ENCODE assay signal across 11 cellular contexts in the genomic region with DNA sequence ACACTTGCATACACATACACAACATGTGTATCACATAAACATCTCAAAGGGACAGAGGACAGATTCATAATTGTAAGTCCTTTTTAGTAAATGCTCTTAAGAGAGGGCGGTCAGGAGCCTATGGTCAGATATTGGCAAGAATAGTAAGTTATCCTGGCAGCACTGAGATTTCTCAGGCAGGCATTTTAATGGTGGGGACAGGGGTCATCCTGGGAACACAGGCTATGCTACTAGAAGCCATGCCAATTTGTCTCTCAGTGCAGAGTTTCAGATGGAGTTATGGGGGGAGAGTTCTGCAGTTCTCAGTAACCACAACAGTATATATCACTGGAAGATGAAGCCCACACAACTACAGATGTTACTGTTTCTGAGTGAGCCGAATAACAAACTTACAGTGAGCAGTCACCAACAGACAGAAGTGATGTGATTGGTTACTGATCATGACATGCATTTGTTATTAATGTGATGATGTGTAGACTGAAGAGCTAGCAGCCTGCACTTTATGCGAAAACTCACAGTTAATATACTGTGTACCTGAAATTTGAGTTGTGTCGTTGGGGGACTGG.
DNase-seq lines count a peak whose midpoint lies in the region; ATAC-seq lines count a peak whose summit lies in the region.
"Had no signal": no experiment of that assay in that cellular context is flagged by ENCODE, and none has a peak within 500 bp of the region (broad histone marks: within the 10 kb centered on the region; RNA-seq: fewer than 3 reads in every experiment).

No MANE protein-coding gene starts in this region.

- DNase-seq in stimulated activated CD4-positive, alpha-beta T cell treated with anti-CD3 and anti-CD28 coated beads, Interleukin-4, amount 100 ng/mL, for 24 hours, result peak; percentile 22
- no peak for DNase-seq in stimulated activated CD4-positive, alpha-beta T cell treated with anti-CD3 and anti-CD28 coated beads, Interleukin-12 subunit alpha, Interleukin-12 subunit beta, amount 100 ng/mL, for 4 hours
- no peak for DNase-seq in central memory CD8-positive, alpha-beta T cell (ENCODE audit: low spot score in 2 of 2)
- no peak for DNase-seq in HCEC 1CT
- DNase-seq in NCI-H2171 treated with DMSO at 0.1 percent for 48 hours (lab: John Stamatoyannopoulos, UW), result no peak
- DNase-seq in NCI-H1048 (lab: John Stamatoyannopoulos, UW), result no peak
- DNase-seq: GOT3; left ventricle myocardium superior; stimulated activated CD4-positive, alpha-beta T cell treated with anti-CD3 and anti-CD28 coated beads, Interleukin-2, amount 100 ng/mL, for 48 hours had no signal

- H3K4me3 Mint-ChIP-seq in central memory CD8-positive, alpha-beta T cell, result peak overlapping the region; percentile 59

- H3K9me3 Mint-ChIP-seq in central memory CD8-positive, alpha-beta T cell, result no peaks in the 10 kb centered on the region

- peaks cover 23% of the 10 kb centered on the region for H3K36me3 Mint-ChIP-seq in central memory CD8-positive, alpha-beta T cell (ENCODE audit: insufficient read depth)

- peaks cover 45% of the 10 kb centered on the region for H3K4me1 Mint-ChIP-seq in central memory CD8-positive, alpha-beta T cell

- H3K27me3 Mint-ChIP-seq in central memory CD8-positive, alpha-beta T cell, result no peaks in the 10 kb centered on the region

- H3K27ac Mint-ChIP-seq in central memory CD8-positive, alpha-beta T cell (ENCODE audit: low read depth), result peak overlapping the region; percentile 98

- peak; percentile 42 for ATAC-seq in HG03520 (IDR thresholded peaks at IDR 0.05; ENCODE audit: unreplicated experiment)
- ATAC-seq in central memory CD8-positive, alpha-beta T cell (replicated peaks; ENCODE audit: extremely low read depth, poor library complexity, severe bottlenecking), result no peak
- no peak for ATAC-seq in HG03097 (IDR thresholded peaks at IDR 0.05; ENCODE audit: low FRiP score, unreplicated experiment)
- ATAC-seq: left ventricle myocardium superior had no signal
